ENCODE assay signal across 35 cellular contexts in the genomic region with DNA sequence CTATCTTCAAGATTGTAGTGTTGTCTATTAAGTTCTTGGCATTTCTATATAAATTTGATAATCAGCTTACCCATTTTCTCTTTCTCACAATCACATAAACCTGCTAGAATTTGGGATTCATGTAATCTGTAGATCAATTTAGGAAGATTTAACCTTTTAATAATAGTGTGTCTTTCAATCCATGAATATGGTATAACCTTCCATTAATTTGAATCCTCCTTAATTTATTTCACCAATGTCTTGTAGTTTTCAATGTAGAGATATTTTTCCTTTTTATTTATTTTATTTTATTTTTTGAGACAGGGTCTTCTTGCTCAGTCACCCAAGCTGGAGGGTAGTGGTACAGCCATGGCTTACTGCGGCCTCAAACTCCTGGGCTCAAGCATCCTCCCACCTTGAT.
"Had no signal": no experiment of that assay in that cellular context is flagged by ENCODE, and none has a peak within 500 bp of the region (broad histone marks: within the 10 kb centered on the region; RNA-seq: fewer than 3 reads in every experiment).

No MANE protein-coding gene starts in this region.

- DNase-seq: Kasumi-1, MG63, MM.1S, MV-4-11, NCI-H1048, NCI-H1092, NCI-H1092 treated with DMSO at 0.1 percent for 48 hours, NCI-H1105, NCI-H1105 treated with DMSO at 0.1 percent for 48 hours, NCI-H1417, NCI-H1417 treated with DMSO at 0.1 percent for 48 hours, NCI-H1436, NCI-H1436 treated with DMSO at 0.1 percent for 48 hours, NCI-H146, NCI-H1694, NCI-H1694 treated with DMSO at 0.1 percent for 48 hours, NCI-H187, NCI-H187 treated with DMSO at 0.1 percent for 48 hours, NCI-H1930, NCI-H2029, NCI-H2029 treated with DMSO at 0.1 percent for 48 hours, NCI-H2081, NCI-H2081 treated with DMSO at 0.1 percent for 48 hours, NCI-H2107, NCI-H2171, NCI-H2171 treated with DMSO at 0.1 percent for 48 hours, NCI-H2227 treated with DMSO at 0.1 percent for 48 hours, NCI-H226, NCI-H345, NCI-H446, NCI-H446 treated with DMSO at 0.1 percent for 48 hours, NCI-H510A, NCI-H510A treated with DMSO at 0.1 percent for 48 hours, NCI-H524, NCI-H524 treated with DMSO at 0.1 percent for 48 hours had no signal

- H3K4me3 ChIP-seq: MG63 had no signal

- H3K27me3 ChIP-seq: MG63 had no signal

- H3K9me3 ChIP-seq: MG63 had no signal
